8 cellular contexts compared by ENCODE assay signal in the genomic region with DNA sequence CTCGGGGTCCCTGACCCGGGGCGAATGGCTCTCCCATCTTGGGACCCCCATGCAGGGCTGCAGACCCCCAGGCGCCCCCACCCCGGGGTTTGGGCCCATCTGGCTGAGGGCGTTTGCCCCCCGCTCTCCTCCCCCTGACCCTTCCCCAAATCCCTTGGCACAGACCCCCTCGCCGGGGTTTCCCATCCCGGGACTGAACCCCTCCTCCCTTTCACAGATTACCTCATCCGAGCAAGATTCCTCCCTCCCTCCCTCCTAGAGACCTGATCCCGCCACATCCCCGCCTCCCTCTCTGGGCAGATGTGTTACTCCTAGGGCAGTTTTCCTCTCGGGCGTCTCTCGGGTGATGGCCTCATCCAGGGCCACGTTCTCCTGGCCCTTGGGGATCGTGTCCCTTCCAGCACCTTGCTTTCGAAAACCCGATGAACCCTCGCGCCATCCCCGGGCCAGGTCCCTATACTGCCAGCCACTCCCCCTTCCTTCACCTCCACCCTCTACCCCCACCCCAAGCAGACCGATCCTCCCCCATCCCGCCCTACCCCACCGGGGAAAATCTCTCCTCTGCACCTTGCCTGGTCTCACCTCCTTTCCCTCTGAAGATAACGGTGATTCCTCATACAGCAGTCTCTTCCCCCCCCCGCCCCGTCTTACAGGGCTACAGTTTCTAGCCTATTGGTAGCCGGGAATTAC. TPM values are rescaled to one million over a fixed set of nuclear protein-coding genes. Genes with fewer than 3 reads are reported as not detected.
DNase-seq lines count a peak whose midpoint lies in the region; ATAC-seq and TF ChIP-seq lines count a peak whose summit lies in the region.

No MANE protein-coding gene starts in this region.

- H3K9me3 Mint-ChIP-seq in GM23338: no peaks in the 10 kb centered on the region; the same call in 2 of the 3 replicates
- no peaks in the 10 kb centered on the region for H3K9me3 Mint-ChIP-seq in activated naive CD8-positive, alpha-beta T cell treated with anti-CD3 and anti-CD28 coated beads for 36 hours

- H3K4me3 ChIP-seq in AG04449 (ENCODE audit: low read depth, low read length) (peak overlapping the region; percentile 80), GM23338 (peak overlapping the region; percentile 77)

- TF ChIP-seq CTCF in AG04449 (IDR thresholded peaks at IDR 0.05; ENCODE audit: insufficient read depth, low read length, missing control alignments) (no peak), GM23338 (conservative IDR thresholded peaks at IDR 0.05; ENCODE audit: low read depth in 2 of 2) (no peak)

- peaks cover 40% of the 10 kb centered on the region for H3K4me1 Mint-ChIP-seq in GM23338
- H3K4me1 Mint-ChIP-seq in activated naive CD8-positive, alpha-beta T cell treated with anti-CD3 and anti-CD28 coated beads for 36 hours: peaks cover 41% of the 10 kb centered on the region

- H3K36me3 Mint-ChIP-seq in GM23338 (ENCODE audit: low read depth): peaks cover 20% of the 10 kb centered on the region
- peaks cover 8% of the 10 kb centered on the region for H3K36me3 Mint-ChIP-seq in activated naive CD8-positive, alpha-beta T cell treated with anti-CD3 and anti-CD28 coated beads for 36 hours

- peaks cover 11% of the 10 kb centered on the region; the same call in 1 of the 2 replicates for H3F3A ChIP-seq in GM23338 (replicated peaks; ENCODE audit: low read depth)

- H3K27ac Mint-ChIP-seq in GM23338: peak overlapping the region; percentile 93
- H3K27ac Mint-ChIP-seq in activated naive CD8-positive, alpha-beta T cell treated with anti-CD3 and anti-CD28 coated beads for 36 hours: peak overlapping the region; percentile 97

- CTCF ChIA-PET in AG04449 (lab: Yijun Ruan, JAX): no interaction called here

- H3K4me2 ChIP-seq in GM23338: peak overlapping the region; percentile 96

- H4K20me1 ChIP-seq in GM23338 (replicated peaks; ENCODE audit: insufficient read depth): peaks cover 47% of the 10 kb centered on the region

- H3K79me2 ChIP-seq in GM23338 (replicated peaks; ENCODE audit: insufficient read depth): peaks cover 55% of the 10 kb centered on the region

- DNase-seq in AG04449 (ENCODE audit: low read depth, low spot score): no peak
- DNase-seq in GM23338 (ENCODE audit: low spot score): peak; percentile 78
- peak; percentile 4 to 33 for DNase-seq in SHP77 (lab: John Stamatoyannopoulos, UW)
- DNase-seq in activated naive CD8-positive, alpha-beta T cell treated with anti-CD3 and anti-CD28 coated beads for 36 hours: peak; percentile 59
- peak; percentile 47 for DNase-seq in left cardiac atrium
- peak in 8 of 10 donors; percentile 8 to 88 (median 24) for DNase-seq in posterior cingulate gyrus
- DNase-seq in amniotic stem cell (lab: John Stamatoyannopoulos, UW): no peak

- H2AFZ ChIP-seq in GM23338: no peak overlapping the region

- peaks cover 46% of the 10 kb centered on the region for H3K4me1 ChIP-seq in GM23338 (ENCODE audit: insufficient read depth)

- peaks cover 14% of the 10 kb centered on the region for H3K27me3 Mint-ChIP-seq in GM23338 (ENCODE audit: insufficient read depth, low read depth, poor library complexity)
- H3K27me3 Mint-ChIP-seq in activated naive CD8-positive, alpha-beta T cell treated with anti-CD3 and anti-CD28 coated beads for 36 hours: no peaks in the 10 kb centered on the region

- H3K9me2 ChIP-seq in GM23338 (ENCODE audit: insufficient read depth): no peaks in the 10 kb centered on the region

- peak overlapping the region; percentile 97 for H3K4me3 Mint-ChIP-seq in GM23338
- H3K4me3 Mint-ChIP-seq in activated naive CD8-positive, alpha-beta T cell treated with anti-CD3 and anti-CD28 coated beads for 36 hours: peak overlapping the region; percentile 98

- POLR2A ChIA-PET in AG04449 (lab: Yijun Ruan, JAX): interaction anchor here (0.8 kb wide), 1 partner anchor 11 kb away, joined by 3 read pairs; no protein-coding TSS in a partner anchor

- intact Hi-C loops in left cardiac atrium (cut with DNase I): loop anchor here in 1 of 2 donors (5.0 kb wide), 1 partner anchor 35 kb away; the partner anchor contains the start of gene ATP5MG
- intact Hi-C loops in posterior cingulate gyrus (cut with DNase I): loop anchor here (2.0 kb wide), 1 partner anchor 78 kb away; the partner anchor contains the start of gene UBE4A

- H3K27me3 ChIP-seq in GM23338 (ENCODE audit: insufficient read depth): peaks cover 14% of the 10 kb centered on the region

- peak overlapping the region; percentile 58; the same call in 1 of the 2 replicates for H3K27ac ChIP-seq in GM23338 (ENCODE audit: low read depth)

- peaks cover 4% of the 10 kb centered on the region; the same call in 1 of the 2 replicates for H3K36me3 ChIP-seq in GM23338 (ENCODE audit: insufficient read depth)

- peak; percentile 8 for ATAC-seq in GM23338
- peak in 1 of 2 donors; percentile 16 for ATAC-seq in left cardiac atrium
- no peak for ATAC-seq in HG02763 (IDR thresholded peaks at IDR 0.05; ENCODE audit: unreplicated experiment)

TF ChIP-seq in GM23338, 12 proteins besides CTCF, POLR2A, EP300 and RAD21:
- TF ChIP-seq POLR2AphosphoS5 (IDR thresholded peaks at IDR 0.05; ENCODE audit: low read depth): 0 out of 2 replicates have a peak, but pooled peaks have one; percentile 2
- TF ChIP-seq EZH2 (IDR thresholded peaks at IDR 0.05; ENCODE audit: low read depth, unreplicated experiment): no peak

RNA-seq across cellular contexts. Expression of gene KMT2A, which starts 0.9 kb away (rescaled TPM):
- 66.6 and 72.2 TPM in 2 replicates for total RNA-seq in GM23338 (2014; rRNA removed; shearing (Covaris generic))
- polyA plus RNA-seq in GM23338 (2016; fragmentation: Nextera tagmentation; extraction: Ambion mirVana): 29.0 and 34.3 TPM in 2 replicates
- 10 to 100 TPM; 55.8 to 58.9 TPM for total RNA-seq in activated naive CD8-positive, alpha-beta T cell treated with anti-CD3 and anti-CD28 coated beads for 36 hours
- 10 to 100 TPM; 23.7 to 25.2 TPM for total RNA-seq in left cardiac atrium

RNA-seq across cellular contexts. Expression of gene ATP5MG, which starts 35.8 kb away (rescaled TPM):
- 41.7 and 50.1 TPM in 2 replicates for total RNA-seq in GM23338 (2014; rRNA removed; shearing (Covaris generic))
- 987 and 1,075 TPM in 2 replicates for polyA plus RNA-seq in GM23338 (2016; fragmentation: Nextera tagmentation; extraction: Ambion mirVana)
- 100 to 1,000 TPM; 246 to 264 TPM for total RNA-seq in activated naive CD8-positive, alpha-beta T cell treated with anti-CD3 and anti-CD28 coated beads for 36 hours
- 100 to 1,000 TPM; 567 to 582 TPM for total RNA-seq in left cardiac atrium

Comparison
In these comparisons a context has a peak if more than half of its experiments do, and no peak if none do; other contexts are left out.
1. DNase-seq: peak in GM23338 (single experiment), SHP77 (2 of 2), activated naive CD8-positive, alpha-beta T cell treated with anti-CD3 and anti-CD28 coated beads for 36 hours (single experiment), left cardiac atrium (single experiment) and posterior cingulate gyrus (8 of 10); none in AG04449 (single experiment) and amniotic stem cell (single experiment).